ENCODE assay signal across 8 cellular contexts in genomic region chr2:131105156-131105949, GRCh38. TPM values are rescaled to one million over a fixed set of nuclear protein-coding genes. Genes with fewer than 3 reads are reported as not detected.
DNase-seq lines count a peak whose midpoint lies in the region; ATAC-seq and TF ChIP-seq lines count a peak whose summit lies in the region.

A gene with protein sequence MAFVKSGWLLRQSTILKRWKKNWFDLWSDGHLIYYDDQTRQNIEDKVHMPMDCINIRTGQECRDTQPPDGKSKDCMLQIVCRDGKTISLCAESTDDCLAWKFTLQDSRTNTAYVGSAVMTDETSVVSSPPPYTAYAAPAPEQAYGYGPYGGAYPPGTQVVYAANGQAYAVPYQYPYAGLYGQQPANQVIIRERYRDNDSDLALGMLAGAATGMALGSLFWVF (plus strand): TSS chr2:131105336. CDS start chr2:131120942, 15,606 bp downstream.

- H3K36me3 ChIP-seq in BLaER1, result peaks cover 26% of the 10 kb centered on the region
- no peaks in the 10 kb centered on the region for H3K36me3 ChIP-seq in duodenal mucosa (ENCODE audit: control insufficient read depth in 1 of 2, insufficient read depth in 2 of 2, low read length in 2 of 2)
- H3K36me3 ChIP-seq in lower lobe of right lung, result no peaks in the 10 kb centered on the region

- peaks cover 15% of the 10 kb centered on the region for H3K36me3 Mint-ChIP-seq in activated CD4-positive, alpha-beta memory T cell treated with anti-CD3 and anti-CD28 coated beads for 36 hours

- peak; percentile 92 for DNase-seq in NCI-H82 (lab: John Stamatoyannopoulos, UW)
- peak; percentile 95 for DNase-seq in activated CD4-positive, alpha-beta memory T cell treated with anti-CD3 and anti-CD28 coated beads for 36 hours
- DNase-seq in lower lobe of right lung, result peak; percentile 93
- peak; percentile 85 to 93 (median 88) for DNase-seq in stimulated activated CD4-positive, alpha-beta T cell treated with anti-CD3 and anti-CD28 coated beads, TNF-alpha, amount 100 ng/mL, for 24 hours (ENCODE audit: low read depth in 3 of 3)

- peak within 1 kb of the TSS; percentile 96 for H3K9ac ChIP-seq in BLaER1
- H3K9ac ChIP-seq in duodenal mucosa (ENCODE audit: low read depth in 1 of 2, low read length in 2 of 2), result peak within 1 kb of the TSS; percentile 92 to 94

- no peaks in the 10 kb centered on the region for H3K27me3 Mint-ChIP-seq in activated CD4-positive, alpha-beta memory T cell treated with anti-CD3 and anti-CD28 coated beads for 36 hours

- ATAC-seq in HG03378 (IDR thresholded peaks at IDR 0.05; ENCODE audit: unreplicated experiment), result peak; percentile 48
- ATAC-seq in lower lobe of right lung, result peak; percentile 94

- peak within 1 kb of the TSS; percentile 85 for H3K4me3 Mint-ChIP-seq in activated CD4-positive, alpha-beta memory T cell treated with anti-CD3 and anti-CD28 coated beads for 36 hours

- H3K27me3 ChIP-seq in BLaER1 (no peaks in the 10 kb centered on the region), duodenal mucosa (ENCODE audit: control insufficient read depth in 1 of 2, insufficient read depth in 2 of 2, low read length in 2 of 2) (no peaks in the 10 kb centered on the region), lower lobe of right lung (ENCODE audit: low read depth) (no peaks in the 10 kb centered on the region)

- H3K4me1 Mint-ChIP-seq in activated CD4-positive, alpha-beta memory T cell treated with anti-CD3 and anti-CD28 coated beads for 36 hours (ENCODE audit: low read depth), result peaks cover 42% of the 10 kb centered on the region

- peak; percentile 36 for TF ChIP-seq CTCF in lower lobe of right lung (IDR thresholded peaks at IDR 0.05)

- CTCF ChIA-PET in activated CD4-positive, alpha-beta memory T cell treated with anti-CD3 and anti-CD28 coated beads for 36 hours (lab: Charles Lee), result interaction anchor here (1.3 to 2.0 kb wide), 2 partner anchors 12 to 387 kb away, joined by 6 to 14 read pairs; partner anchors contain the start of genes FAM168B and MZT2A

- H4K20me1 ChIP-seq in BLaER1, result peaks cover 52% of the 10 kb centered on the region

- POLR2A ChIA-PET in activated CD4-positive, alpha-beta memory T cell treated with anti-CD3 and anti-CD28 coated beads for 36 hours (lab: Charles Lee), result interaction anchor here (1.0 to 1.8 kb wide), 4 partner anchors 10 to 13 kb away, joined by 3 to 8 read pairs (median 4); partner anchors contain the start of gene FAM168B

- H3K4me2 ChIP-seq in BLaER1, result peak within 1 kb of the TSS; percentile 94

- H3K4me3 ChIP-seq in BLaER1 (peak within 1 kb of the TSS; percentile 100), duodenal mucosa (ENCODE audit: low read depth in 1 of 2, low read length in 2 of 2) (peak within 1 kb of the TSS; percentile 77 to 96), lower lobe of right lung (peak within 1 kb of the TSS; percentile 88)

- peak within 1 kb of the TSS; percentile 89 for H3K27ac Mint-ChIP-seq in activated CD4-positive, alpha-beta memory T cell treated with anti-CD3 and anti-CD28 coated beads for 36 hours

- H3K9me3 Mint-ChIP-seq in activated CD4-positive, alpha-beta memory T cell treated with anti-CD3 and anti-CD28 coated beads for 36 hours, result no peaks in the 10 kb centered on the region

- peak within 1 kb of the TSS; percentile 90 for H3K27ac ChIP-seq in BLaER1
- peak within 1 kb of the TSS; percentile 89 for H3K27ac ChIP-seq in duodenal mucosa (ENCODE audit: low read depth, low read length)
- H3K27ac ChIP-seq in lower lobe of right lung, result peak within 1 kb of the TSS; percentile 96

- H3K9me3 ChIP-seq in BLaER1 (no peaks in the 10 kb centered on the region), duodenal mucosa (ENCODE audit: control insufficient read depth in 1 of 2, low read length in 2 of 2) (no peaks in the 10 kb centered on the region), lower lobe of right lung (no peaks in the 10 kb centered on the region)

- TF ChIP-seq POLR2A in GM19099 (IDR thresholded peaks at IDR 0.05; ENCODE audit: extremely low read depth, insufficient read length, low read depth), result peak; percentile 92

- intact Hi-C loops in activated CD4-positive, alpha-beta memory T cell treated with anti-CD3 and anti-CD28 coated beads for 36 hours (cut with micrococcal nuclease), result loop anchor here (1.0 to 2.0 kb wide), 3 partner anchors 49 to 387 kb away; partner anchors contain the start of gene MZT2A
- intact Hi-C loops in lower lobe of right lung (cut with DNase I), result no loop called here

- H3K4me1 ChIP-seq in BLaER1, result peaks cover 31% of the 10 kb centered on the region
- peaks cover 18 to 26% of the 10 kb centered on the region in 2 donors for H3K4me1 ChIP-seq in duodenal mucosa (ENCODE audit: control insufficient read depth in 1 of 2, insufficient read depth in 2 of 2, low read length in 2 of 2)
- H3K4me1 ChIP-seq in lower lobe of right lung, result peaks cover 26% of the 10 kb centered on the region

RNA-seq across cellular contexts. Expression of the gene that starts here (rescaled TPM):
- 10 to 100 TPM; 50.0 to 52.2 TPM for total RNA-seq in activated CD4-positive, alpha-beta memory T cell treated with anti-CD3 and anti-CD28 coated beads for 36 hours
- 91.4 TPM for total RNA-seq in lower lobe of right lung

Comparison
In these comparisons a context has a peak if more than half of its experiments do, and no peak if none do; other contexts are left out.
1. Peak in every context shown above with its lines: DNase-seq, ATAC-seq, H3K4me3 ChIP-seq and H3K27ac ChIP-seq.